Comparison of ENCODE assay signal across 16 cellular contexts in the genomic region with DNA sequence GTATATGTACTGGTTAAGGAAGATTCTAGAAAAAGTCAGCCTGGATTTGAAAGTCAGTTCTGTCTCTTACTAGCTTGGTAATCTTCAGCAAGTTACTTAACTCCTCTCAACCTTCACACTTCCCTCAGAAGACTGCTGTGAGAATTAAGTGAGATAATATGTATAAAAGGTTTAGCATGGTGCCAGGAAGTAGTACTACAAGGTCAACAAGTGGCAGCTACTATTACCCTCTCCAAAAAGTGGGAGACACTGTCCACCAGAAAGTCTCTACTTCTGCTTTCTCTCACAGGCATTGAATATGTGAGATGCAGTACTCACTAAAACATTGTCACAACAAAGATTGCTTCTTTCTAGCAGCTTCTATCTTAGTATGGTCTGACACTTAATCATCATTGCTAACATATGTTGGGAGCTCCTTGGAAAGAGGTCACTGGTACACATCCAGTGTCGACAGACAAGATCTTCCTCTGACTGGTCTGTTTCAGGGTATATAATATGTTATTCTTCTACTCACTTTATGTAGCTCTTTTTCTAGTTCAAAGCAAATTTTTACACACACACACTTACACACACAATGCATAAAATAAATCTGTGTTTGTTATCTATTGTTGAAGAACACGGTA.
"Had no signal": no experiment of that assay in that cellular context is flagged by ENCODE, and none has a peak within 500 bp of the region (broad histone marks: within the 10 kb centered on the region; RNA-seq: fewer than 3 reads in every experiment).

No MANE protein-coding gene starts in this region.

- H3K36me3 ChIP-seq: thyroid gland had no signal

- DNase-seq: activated CD4-positive, alpha-beta T cell treated with anti-CD3 and anti-CD28 coated beads, Interleukin-2, amount 10 ng/mL, durations not matched to agents 24 days and 14 days; activated CD4-positive, CD25-positive, alpha-beta regulatory T cell; activated CD8-positive, alpha-beta memory T cell treated with anti-CD3 and anti-CD28 coated beads, Interleukin-2, amount 50 U/mL, for 48 hours; activated naive CD4-positive, alpha-beta T cell; endodermal cell; erythroblast; islet precursor cell; mammary epithelial cell; naive thymus-derived CD8-positive, alpha-beta T cell; stimulated activated CD4-positive, alpha-beta T cell treated with anti-CD3 and anti-CD28 coated beads, Interleukin-2, amount 100 ng/mL, for 24 hours; thyroid gland had no signal

- H3K4me1 ChIP-seq: thyroid gland had no signal

- H3K4me3 ChIP-seq: thyroid gland had no signal

- H3K27ac ChIP-seq: thyroid gland had no signal

- H3K27me3 ChIP-seq: thyroid gland had no signal

- ATAC-seq: left lobe of liver; naive thymus-derived CD8-positive, alpha-beta T cell had no signal

- FAIRE-seq: astrocyte, bronchial epithelial cell, urothelium cell line had no signal

- H3K4me3 Mint-ChIP-seq: activated CD4-positive, alpha-beta T cell treated with anti-CD3 and anti-CD28 coated beads, Interleukin-2, amount 10 ng/mL, durations not matched to agents 24 days and 14 days; activated T-helper 1 cell treated with anti-CD3 and anti-CD28 coated beads, Interleukin-12 subunit alpha, Interleukin-12 subunit beta, Interleukin-2, Interleukin-4 antibody, amounts not matched to agents 30 ng/mL and 10 ng/mL and 1 ng/mL, durations not matched to agents 14 hours and 24 hours and 36 hours; endodermal cell had no signal

- H3K27ac Mint-ChIP-seq: activated CD4-positive, alpha-beta T cell treated with anti-CD3 and anti-CD28 coated beads, Interleukin-2, amount 10 ng/mL, durations not matched to agents 24 days and 14 days; activated T-helper 1 cell treated with anti-CD3 and anti-CD28 coated beads, Interleukin-12 subunit alpha, Interleukin-12 subunit beta, Interleukin-2, Interleukin-4 antibody, amounts not matched to agents 30 ng/mL and 10 ng/mL and 1 ng/mL, durations not matched to agents 14 hours and 24 hours and 36 hours; endodermal cell had no signal

- H3K27me3 Mint-ChIP-seq: activated CD4-positive, alpha-beta T cell treated with anti-CD3 and anti-CD28 coated beads, Interleukin-2, amount 10 ng/mL, durations not matched to agents 24 days and 14 days; naive thymus-derived CD8-positive, alpha-beta T cell had no signal

- H3K9me3 ChIP-seq: thyroid gland had no signal

- H3K9me3 Mint-ChIP-seq: activated CD4-positive, alpha-beta T cell treated with anti-CD3 and anti-CD28 coated beads, Interleukin-2, amount 10 ng/mL, durations not matched to agents 24 days and 14 days; activated T-helper 1 cell treated with anti-CD3 and anti-CD28 coated beads, Interleukin-12 subunit alpha, Interleukin-12 subunit beta, Interleukin-2, Interleukin-4 antibody, amounts not matched to agents 30 ng/mL and 10 ng/mL and 1 ng/mL, durations not matched to agents 14 hours and 24 hours and 36 hours; endodermal cell; naive thymus-derived CD8-positive, alpha-beta T cell had no signal
